9 cellular contexts compared by ENCODE assay signal in genomic region chr11:107018274-107018901, GRCh38. TPM values are rescaled to one million over a fixed set of nuclear protein-coding genes. Genes with fewer than 3 reads are reported as not detected.
DNase-seq lines count a peak whose midpoint lies in the region; ATAC-seq and TF ChIP-seq lines count a peak whose summit lies in the region.
"Had no signal": no experiment of that assay in that cellular context is flagged by ENCODE, and none has a peak within 500 bp of the region (broad histone marks: within the 10 kb centered on the region; RNA-seq: fewer than 3 reads in every experiment).

GUCY1A2 (minus strand) TSS chr11:107018476; CDS start chr11:107018055, 421 bp downstream.

- H3K36me3 Mint-ChIP-seq in WTC11 = no peaks in the 10 kb centered on the region

- CTCF ChIA-PET in WTC11 (lab: Charles Lee) = interaction anchor here (0.7 to 3.0 kb wide), 8 partner anchors 9 to 304 kb away, joined by 3 to 12 read pairs (median 4); no protein-coding TSS in a partner anchor

- H3K4me1 ChIP-seq in BLaER1 (no peaks in the 10 kb centered on the region), cardiac muscle cell (ENCODE audit: low read depth) (no peaks in the 10 kb centered on the region)

- peak within 1 kb of the TSS; percentile 81 for H3K4me3 Mint-ChIP-seq in WTC11

- H4K20me1 ChIP-seq in BLaER1 = no peaks in the 10 kb centered on the region

- no peaks in the 10 kb centered on the region for H3K9me3 Mint-ChIP-seq in WTC11

- no peaks in the 10 kb centered on the region for H3K36me3 ChIP-seq in BLaER1
- no peaks in the 10 kb centered on the region for H3K36me3 ChIP-seq in cardiac muscle cell

- H3K27ac Mint-ChIP-seq in WTC11 = no peak within 1 kb of the TSS

- H3K4me3 ChIP-seq in BLaER1 (peak within 1 kb of the TSS; percentile 62), cardiac muscle cell (peak within 1 kb of the TSS; percentile 59)

- POLR2A ChIA-PET in WTC11 (lab: Charles Lee) = interaction anchor here (1.2 kb wide), 1 partner anchor 9 kb away, joined by 3 read pairs; no protein-coding TSS in a partner anchor

- ATAC-seq in GM19324 (IDR thresholded peaks at IDR 0.05; ENCODE audit: low FRiP score, unreplicated experiment) (peak; percentile 25), HG03439 (IDR thresholded peaks at IDR 0.05; ENCODE audit: unreplicated experiment) (peak; percentile 44), WTC11 (peak; percentile 40)

- peak within 1 kb of the TSS; percentile 63 for H3K4me2 ChIP-seq in BLaER1

- H3K27ac ChIP-seq in BLaER1 (no peak within 1 kb of the TSS), cardiac muscle cell (no peak within 1 kb of the TSS)

- H3K27me3 Mint-ChIP-seq in WTC11 (ENCODE audit: low read depth) = peaks cover 51% of the 10 kb centered on the region

- DNase-seq in WTC11 (ENCODE audit: low spot score) (peak; percentile 46), cardiac muscle cell (ENCODE audit: low read depth in 1 of 2, low spot score in 1 of 2) (peak; percentile 46 to 50), putamen (ENCODE audit: low spot score) (peak; percentile 75), NCI-H2029 treated with DMSO at 0.1 percent for 48 hours (lab: John Stamatoyannopoulos, UW) (no peak), SKM-1 (lab: John Stamatoyannopoulos, UW; ENCODE audit: unreplicated experiment) (no peak)

- TF ChIP-seq CTCF in WTC11 (IDR thresholded peaks at IDR 0.05) (no peak), cardiac muscle cell (IDR thresholded peaks at IDR 0.05; ENCODE audit: low read depth, low read length) (no peak)

- H3K27me3 ChIP-seq in BLaER1 (peaks cover 37% of the 10 kb centered on the region), cardiac muscle cell (peaks cover 37% of the 10 kb centered on the region)

- H3K9ac ChIP-seq in BLaER1 = no peak within 1 kb of the TSS

- H3K9me3 ChIP-seq in BLaER1 = peaks cover 21% of the 10 kb centered on the region
- H3K9me3 ChIP-seq in cardiac muscle cell (ENCODE audit: low read depth) = no peaks in the 10 kb centered on the region

- H3K4me1 Mint-ChIP-seq in WTC11 = peaks cover 12% of the 10 kb centered on the region

TF ChIP-seq in WTC11, 78 proteins besides CTCF, POLR2A, EP300 and RAD21 (continues in another document):
- TF ChIP-seq E2F4 (CRISPR knock-in tag; IDR thresholded peaks at IDR 0.05; ENCODE audit: borderline replicate concordance, low read depth) = no peak
- TF ChIP-seq, protein P1, sequence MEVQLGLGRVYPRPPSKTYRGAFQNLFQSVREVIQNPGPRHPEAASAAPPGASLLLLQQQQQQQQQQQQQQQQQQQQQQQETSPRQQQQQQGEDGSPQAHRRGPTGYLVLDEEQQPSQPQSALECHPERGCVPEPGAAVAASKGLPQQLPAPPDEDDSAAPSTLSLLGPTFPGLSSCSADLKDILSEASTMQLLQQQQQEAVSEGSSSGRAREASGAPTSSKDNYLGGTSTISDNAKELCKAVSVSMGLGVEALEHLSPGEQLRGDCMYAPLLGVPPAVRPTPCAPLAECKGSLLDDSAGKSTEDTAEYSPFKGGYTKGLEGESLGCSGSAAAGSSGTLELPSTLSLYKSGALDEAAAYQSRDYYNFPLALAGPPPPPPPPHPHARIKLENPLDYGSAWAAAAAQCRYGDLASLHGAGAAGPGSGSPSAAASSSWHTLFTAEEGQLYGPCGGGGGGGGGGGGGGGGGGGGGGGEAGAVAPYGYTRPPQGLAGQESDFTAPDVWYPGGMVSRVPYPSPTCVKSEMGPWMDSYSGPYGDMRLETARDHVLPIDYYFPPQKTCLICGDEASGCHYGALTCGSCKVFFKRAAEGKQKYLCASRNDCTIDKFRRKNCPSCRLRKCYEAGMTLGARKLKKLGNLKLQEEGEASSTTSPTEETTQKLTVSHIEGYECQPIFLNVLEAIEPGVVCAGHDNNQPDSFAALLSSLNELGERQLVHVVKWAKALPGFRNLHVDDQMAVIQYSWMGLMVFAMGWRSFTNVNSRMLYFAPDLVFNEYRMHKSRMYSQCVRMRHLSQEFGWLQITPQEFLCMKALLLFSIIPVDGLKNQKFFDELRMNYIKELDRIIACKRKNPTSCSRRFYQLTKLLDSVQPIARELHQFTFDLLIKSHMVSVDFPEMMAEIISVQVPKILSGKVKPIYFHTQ (CRISPR knock-in tag; IDR thresholded peaks at IDR 0.05) = no peak
- TF ChIP-seq FOXP1 (CRISPR knock-in tag; IDR thresholded peaks at IDR 0.05; ENCODE audit: borderline replicate concordance) = no peak
- no peak for TF ChIP-seq ZNF532 (CRISPR knock-in tag; IDR thresholded peaks at IDR 0.05; ENCODE audit: borderline replicate concordance)
- TF ChIP-seq PRRX2 (CRISPR knock-in tag; IDR thresholded peaks at IDR 0.05) = no peak
- TF ChIP-seq HMGA2 (CRISPR knock-in tag; IDR thresholded peaks at IDR 0.05) = no peak
- TF ChIP-seq MXD4 (CRISPR knock-in tag; IDR thresholded peaks at IDR 0.05; ENCODE audit: borderline replicate concordance) = no peak
- TF ChIP-seq E2F1 (CRISPR knock-in tag; IDR thresholded peaks at IDR 0.05) = no peak
- no peak for TF ChIP-seq ATF3 (CRISPR knock-in tag; conservative IDR thresholded peaks at IDR 0.05)
- TF ChIP-seq NR2C2 (CRISPR knock-in tag; IDR thresholded peaks at IDR 0.05) = no peak
- TF ChIP-seq, protein P2, sequence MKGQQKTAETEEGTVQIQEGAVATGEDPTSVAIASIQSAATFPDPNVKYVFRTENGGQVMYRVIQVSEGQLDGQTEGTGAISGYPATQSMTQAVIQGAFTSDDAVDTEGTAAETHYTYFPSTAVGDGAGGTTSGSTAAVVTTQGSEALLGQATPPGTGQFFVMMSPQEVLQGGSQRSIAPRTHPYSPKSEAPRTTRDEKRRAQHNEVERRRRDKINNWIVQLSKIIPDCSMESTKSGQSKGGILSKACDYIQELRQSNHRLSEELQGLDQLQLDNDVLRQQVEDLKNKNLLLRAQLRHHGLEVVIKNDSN (CRISPR knock-in tag; IDR thresholded peaks at IDR 0.05) = peak; percentile 73; the same call in 1 of the 2 replicates
- TF ChIP-seq, protein P3, sequence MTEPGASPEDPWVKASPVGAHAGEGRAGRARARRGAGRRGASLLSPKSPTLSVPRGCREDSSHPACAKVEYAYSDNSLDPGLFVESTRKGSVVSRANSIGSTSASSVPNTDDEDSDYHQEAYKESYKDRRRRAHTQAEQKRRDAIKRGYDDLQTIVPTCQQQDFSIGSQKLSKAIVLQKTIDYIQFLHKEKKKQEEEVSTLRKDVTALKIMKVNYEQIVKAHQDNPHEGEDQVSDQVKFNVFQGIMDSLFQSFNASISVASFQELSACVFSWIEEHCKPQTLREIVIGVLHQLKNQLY (CRISPR knock-in tag; IDR thresholded peaks at IDR 0.05) = 0 out of 2 replicates have a peak, but pooled peaks have one; percentile 56

RNA-seq across cellular contexts. Expression of gene GUCY1A2, which starts in this region (rescaled TPM):
- total RNA-seq in WTC11 (2021) = 0.71 to 0.90 TPM (median 0.76 TPM) in 3 replicates
- 1.1 and 2.5 TPM in 2 replicates for total RNA-seq in cardiac muscle cell
- polyA plus RNA-seq in cardiac muscle cell = 0.56 and 0.65 TPM in 2 replicates
- total RNA-seq: LHCN-M2 had no signal

Comparison
In these comparisons a context has a peak if more than half of its experiments do, and no peak if none do; other contexts are left out.
1. Peak in DNase-seq and ATAC-seq in WTC11; RNA of the gene not detected or under 1 TPM.
2. DNase-seq: peak in cardiac muscle cell (2 of 2) and putamen (single experiment); none in NCI-H2029 treated with DMSO at 0.1 percent for 48 hours (single experiment) and SKM-1 (single experiment).
3. Peak in every context shown above with its lines, with median percentiles within 50 percentile points of each other: ATAC-seq.